In genomic region chr1:9429369-9429766, GRCh38 we compare ENCODE assay signal across 8 cellular contexts.
DNase-seq lines count a peak whose midpoint lies in the region; ATAC-seq, FAIRE-seq and TF ChIP-seq lines count a peak whose summit lies in the region.

No MANE protein-coding gene starts in this region.

- H3K27me3 ChIP-seq in HUES64 (ENCODE audit: insufficient read depth, low read length) = no peaks in the 10 kb centered on the region

- peaks cover 37% of the 10 kb centered on the region for H3K4me1 Mint-ChIP-seq in activated naive CD8-positive, alpha-beta T cell treated with anti-CD3 and anti-CD28 coated beads, Interleukin-2, amount 10 ng/mL, durations not matched to agents 7 days and 5 days
- peaks cover 50% of the 10 kb centered on the region for H3K4me1 Mint-ChIP-seq in stimulated activated naive CD8-positive, alpha-beta T cell treated with anti-CD3 and anti-CD28 coated beads, Interleukin-15, amount 100 ng/mL, for 72 hours

- H3K9me3 ChIP-seq in HUES64 (ENCODE audit: insufficient read depth, low read depth, low read length) (no peaks in the 10 kb centered on the region), iPS-18c (ENCODE audit: control insufficient read depth, insufficient read depth, low read length) (no peaks in the 10 kb centered on the region)

- H3K4me1 ChIP-seq in HUES64 (ENCODE audit: insufficient read depth, low read length) = 0 out of 2 replicates have a peak, but pooled peaks cover 3% of the 10 kb centered on the region

- no peak overlapping the region for H3K27ac ChIP-seq in HUES64 (ENCODE audit: low read depth, low read length)

- POLR2A ChIA-PET in activated naive CD8-positive, alpha-beta T cell treated with anti-CD3 and anti-CD28 coated beads, Interleukin-2, amount 10 ng/mL, durations not matched to agents 7 days and 5 days (lab: Charles Lee) = interaction anchor here (1.3 kb wide), 1 partner anchor 20 kb away, joined by 4 read pairs; no protein-coding TSS in a partner anchor

- H3K4me3 ChIP-seq in HUES64 (ENCODE audit: low read length) (peak overlapping the region; percentile 65), iPS-18c (ENCODE audit: insufficient read depth, low read depth, low read length) (peak overlapping the region; percentile 76)

- no peak for ATAC-seq in activated naive CD8-positive, alpha-beta T cell treated with anti-CD3 and anti-CD28 coated beads, Interleukin-2, amount 10 ng/mL, durations not matched to agents 7 days and 5 days (ENCODE audit: low read depth)
- ATAC-seq in stimulated activated naive CD8-positive, alpha-beta T cell treated with anti-CD3 and anti-CD28 coated beads, Interleukin-15, amount 100 ng/mL, for 72 hours = no peak

- peak overlapping the region; percentile 90 for H3K4me3 Mint-ChIP-seq in activated naive CD8-positive, alpha-beta T cell treated with anti-CD3 and anti-CD28 coated beads, Interleukin-2, amount 10 ng/mL, durations not matched to agents 7 days and 5 days
- H3K4me3 Mint-ChIP-seq in stimulated activated naive CD8-positive, alpha-beta T cell treated with anti-CD3 and anti-CD28 coated beads, Interleukin-15, amount 100 ng/mL, for 72 hours = peak overlapping the region; percentile 88 to 94

- H3K27ac Mint-ChIP-seq in activated naive CD8-positive, alpha-beta T cell treated with anti-CD3 and anti-CD28 coated beads, Interleukin-2, amount 10 ng/mL, durations not matched to agents 7 days and 5 days = peak overlapping the region; percentile 89
- peak overlapping the region; percentile 90 to 93 for H3K27ac Mint-ChIP-seq in stimulated activated naive CD8-positive, alpha-beta T cell treated with anti-CD3 and anti-CD28 coated beads, Interleukin-15, amount 100 ng/mL, for 72 hours

- no peak for DNase-seq in activated naive CD8-positive, alpha-beta T cell treated with anti-CD3 and anti-CD28 coated beads, Interleukin-2, amount 10 ng/mL, durations not matched to agents 7 days and 5 days
- no peak for DNase-seq in stimulated activated naive CD8-positive, alpha-beta T cell treated with anti-CD3 and anti-CD28 coated beads, Interleukin-15, amount 100 ng/mL, for 72 hours
- DNase-seq in NCI-H187 treated with DMSO at 0.1 percent for 48 hours (lab: John Stamatoyannopoulos, UW) = no peak
- no peak for DNase-seq in GM12892 (ENCODE audit: insufficient read length)
- DNase-seq in SK-N-DZ (ENCODE audit: low spot score) = no peak
- DNase-seq in stimulated activated CD4-positive, alpha-beta T cell treated with anti-CD3 and anti-CD28 coated beads, Interleukin-4, amount 100 ng/mL, for 1 hour = no peak

- H3K9me3 Mint-ChIP-seq in activated naive CD8-positive, alpha-beta T cell treated with anti-CD3 and anti-CD28 coated beads, Interleukin-2, amount 10 ng/mL, durations not matched to agents 7 days and 5 days = no peaks in the 10 kb centered on the region
- H3K9me3 Mint-ChIP-seq in stimulated activated naive CD8-positive, alpha-beta T cell treated with anti-CD3 and anti-CD28 coated beads, Interleukin-15, amount 100 ng/mL, for 72 hours = no peaks in the 10 kb centered on the region

- H3K36me3 Mint-ChIP-seq in activated naive CD8-positive, alpha-beta T cell treated with anti-CD3 and anti-CD28 coated beads, Interleukin-2, amount 10 ng/mL, durations not matched to agents 7 days and 5 days = peaks cover 2% of the 10 kb centered on the region

- no peak for FAIRE-seq in GM12892 (lab: Jason Lieb, UNC)

- WGBS in HUES64 = 52% methylated on average over 6 of the region's 6 CpGs

- peaks cover 23% of the 10 kb centered on the region for H3K27me3 Mint-ChIP-seq in activated naive CD8-positive, alpha-beta T cell treated with anti-CD3 and anti-CD28 coated beads, Interleukin-2, amount 10 ng/mL, durations not matched to agents 7 days and 5 days
- H3K27me3 Mint-ChIP-seq in stimulated activated naive CD8-positive, alpha-beta T cell treated with anti-CD3 and anti-CD28 coated beads, Interleukin-15, amount 100 ng/mL, for 72 hours = peaks cover 15% of the 10 kb centered on the region

- H3K9ac ChIP-seq in HUES64 (ENCODE audit: low read depth, low read length) = peak overlapping the region; percentile 72

- H3K36me3 ChIP-seq in HUES64 (ENCODE audit: insufficient read depth, low read length) = no peaks in the 10 kb centered on the region

- no peak for TF ChIP-seq POLR2A in GM12892 (IDR thresholded peaks at IDR 0.05; ENCODE audit: low read depth, low read length)
